In genomic region chr3:12780776-12781175, GRCh38 we compare ENCODE assay signal across 22 cellular contexts. TPM values are rescaled to one million over a fixed set of nuclear protein-coding genes. Genes with fewer than 3 reads are reported as not detected.
A peak's percentile ranks its signal among the peaks of the same experiment; 100 is the strongest.
DNase-seq lines count a peak whose midpoint lies in the region; ATAC-seq, FAIRE-seq and TF ChIP-seq lines count a peak whose summit lies in the region.
"Had no signal": no experiment of that assay in that cellular context is flagged by ENCODE, and none has a peak within 500 bp of the region (broad histone marks: within the 10 kb centered on the region; RNA-seq: fewer than 3 reads in every experiment).

No MANE protein-coding gene starts in this region.

- H3K9ac ChIP-seq in PC-3 (ENCODE audit: low read length): no peak overlapping the region

- CTCF ChIA-PET in HEK293 (lab: Yijun Ruan, JAX): no interaction called here
- CTCF ChIA-PET in PC-3 (lab: Charles Lee): no interaction called here

- no peaks in the 10 kb centered on the region for H3K9me2 ChIP-seq in PC-3 (replicated peaks; ENCODE audit: low read length)

- intact Hi-C loops in PC-3 (cut with micrococcal nuclease): no loop called here

- DNase-seq in PC-3 (no peak), osteoblast (ENCODE audit: insufficient read length, low spot score, missing footprints) (no peak)
- DNase-seq in effector memory CD8-positive, alpha-beta T cell: no peak
- DNase-seq in activated CD4-positive, alpha-beta T cell treated with anti-CD3 and anti-CD28 coated beads for 48 hours: no peak
- DNase-seq: COR-L47, GF-D8, HFFc6, Karpas-422, MG63, NCI-H1092, NCI-H1694, NCI-H2107, NCI-H526 treated with DMSO at 0.1 percent for 48 hours, Right ventricle myocardium superior had no signal

- no peaks in the 10 kb centered on the region for H3K36me3 ChIP-seq in HEK293 (ENCODE audit: control insufficient read depth in 2 of 2, insufficient read depth in 1 of 2, low read length in 2 of 2)
- H3K36me3 ChIP-seq in PC-3 (ENCODE audit: low read depth, low read length): no peaks in the 10 kb centered on the region
- H3K36me3 ChIP-seq in osteoblast (ENCODE audit: insufficient read depth, low read length): no peaks in the 10 kb centered on the region
- H3K36me3 ChIP-seq: MG63 had no signal

- no peaks in the 10 kb centered on the region for H4K20me1 ChIP-seq in PC-3 (ENCODE audit: low read length)
- no peaks in the 10 kb centered on the region for H4K20me1 ChIP-seq in osteoblast (ENCODE audit: insufficient read depth, low read length)

- TF ChIP-seq CTCF in HEK293 (tag by site-specific recombination; IDR thresholded peaks at IDR 0.05): no peak
- no peak for TF ChIP-seq CTCF in PC-3 (conservative IDR thresholded peaks at IDR 0.05; ENCODE audit: low read depth, low read length)
- TF ChIP-seq CTCF in osteoblast (IDR thresholded peaks at IDR 0.05; ENCODE audit: extremely low read depth, low read depth, low read length): no peak

- H3K9me3 ChIP-seq in HEK293 (ENCODE audit: control insufficient read depth, insufficient read depth, low read depth, low read length) (no peaks in the 10 kb centered on the region), PC-3 (ENCODE audit: low read length) (no peaks in the 10 kb centered on the region), osteoblast (ENCODE audit: low read depth, low read length) (no peaks in the 10 kb centered on the region)
- H3K9me3 ChIP-seq: MG63 had no signal

- 0 out of 2 replicates have a peak overlapping the region, but pooled peaks have one; percentile 30 for H2AFZ ChIP-seq in PC-3 (ENCODE audit: low read length)
- peak overlapping the region; percentile 51 for H2AFZ ChIP-seq in osteoblast (ENCODE audit: low read length)

- BruUV-seq in PC-3 (replicated peaks; lab: Mats Ljungman, UMichigan): no TSS peak

- H3K36me3 Mint-ChIP-seq in effector memory CD8-positive, alpha-beta T cell (ENCODE audit: insufficient read depth): no peaks in the 10 kb centered on the region
- H3K36me3 Mint-ChIP-seq: CD14-positive monocyte had no signal

- POLR2A ChIA-PET in HEK293 (lab: Yijun Ruan, JAX): no interaction called here
- POLR2A ChIA-PET in PC-3 (lab: Charles Lee; ENCODE audit: unreplicated experiment): interaction anchor here (0.6 kb wide), 1 partner anchor 106 kb away, joined by 4 read pairs; no protein-coding TSS in a partner anchor

- H3K9me3 Mint-ChIP-seq in effector memory CD8-positive, alpha-beta T cell: no peaks in the 10 kb centered on the region
- H3K9me3 Mint-ChIP-seq: CD14-positive monocyte had no signal

- H3K27me3 Mint-ChIP-seq in effector memory CD8-positive, alpha-beta T cell: peaks cover 44 to 69% of the 10 kb centered on the region in 2 donors

- H3K79me2 ChIP-seq in PC-3 (ENCODE audit: low read length): no peaks in the 10 kb centered on the region
- no peaks in the 10 kb centered on the region for H3K79me2 ChIP-seq in osteoblast (ENCODE audit: insufficient read depth, low read length)

- FAIRE-seq in islet of Langerhans (lab: Jason Lieb, UNC): peak; percentile 21
- FAIRE-seq: GM12892 had no signal

- H3K4me3 Mint-ChIP-seq in effector memory CD8-positive, alpha-beta T cell: no peak overlapping the region
- H3K4me3 Mint-ChIP-seq: CD14-positive monocyte, HFFc6 had no signal

- ATAC-seq in PC-3 (no peak), HG03025 (IDR thresholded peaks at IDR 0.05; ENCODE audit: low FRiP score, unreplicated experiment) (no peak)
- ATAC-seq in effector memory CD8-positive, alpha-beta T cell (replicated peaks): no peak

- no peak overlapping the region for H3K27ac Mint-ChIP-seq in effector memory CD8-positive, alpha-beta T cell
- H3K27ac Mint-ChIP-seq: CD14-positive monocyte, HFFc6 had no signal

- H3K4me1 ChIP-seq in HEK293 (ENCODE audit: control insufficient read depth, insufficient read depth, low read length) (no peaks in the 10 kb centered on the region), PC-3 (ENCODE audit: insufficient read depth, low read length) (no peaks in the 10 kb centered on the region), osteoblast (ENCODE audit: insufficient read depth, low read length) (no peaks in the 10 kb centered on the region)

- H3F3A ChIP-seq in PC-3 (ENCODE audit: low read length, unreplicated experiment): no peaks in the 10 kb centered on the region

- no peak overlapping the region for H3K4me2 ChIP-seq in PC-3 (ENCODE audit: low read length)
- no peak overlapping the region for H3K4me2 ChIP-seq in osteoblast (ENCODE audit: insufficient read depth, low read length)

- H3K27me3 ChIP-seq in PC-3 (ENCODE audit: low read length) (no peaks in the 10 kb centered on the region), osteoblast (ENCODE audit: insufficient read depth, low read length) (peaks cover 14% of the 10 kb centered on the region)
- H3K27me3 ChIP-seq: MG63 had no signal

- H3K4me3 ChIP-seq in HEK293 (ENCODE audit: low read depth, low read length) (no peak overlapping the region), PC-3 (ENCODE audit: low read length) (no peak overlapping the region), osteoblast (ENCODE audit: insufficient read depth, low read length) (no peak overlapping the region)
- H3K4me3 ChIP-seq: MG63, SK-N-MC had no signal

- peaks cover 0 to 3% of the 10 kb centered on the region in 2 donors for H3K4me1 Mint-ChIP-seq in effector memory CD8-positive, alpha-beta T cell (ENCODE audit: low read depth in 2 of 2)
- H3K4me1 Mint-ChIP-seq: CD14-positive monocyte had no signal

- H3K27ac ChIP-seq in HEK293 (ENCODE audit: extremely low read depth, low read depth, low read length): no peak overlapping the region
- no peak overlapping the region for H3K27ac ChIP-seq in PC-3 (ENCODE audit: low read length)
- H3K27ac ChIP-seq in osteoblast (ENCODE audit: low read depth, low read length): no peak overlapping the region
- H3K27ac ChIP-seq: SK-N-MC had no signal

TF ChIP-seq in HEK293, 187 proteins besides CTCF, POLR2A, EP300 and RAD21:
- TF ChIP-seq ZNF621 (tag by site-specific recombination; IDR thresholded peaks at IDR 0.05): no peak
- peak; percentile 49; the same call in 1 of the 2 replicates for TF ChIP-seq ZFHX2 (tag by site-specific recombination; conservative IDR thresholded peaks at IDR 0.05)

RNA-seq across cellular contexts. Expression of gene CAND2, which starts 15.7 kb away (rescaled TPM):
- total RNA-seq in PC-3 (2014; rRNA removed): 2.4 and 4.8 TPM in 2 replicates
- 1.2 and 1.4 TPM in 2 replicates for total RNA-seq in osteoblast

RNA-seq across cellular contexts. Expression of gene TMEM40, which starts 21.7 kb away (rescaled TPM):
- total RNA-seq in PC-3 (2014; rRNA removed) (7.5 and 10.4 TPM in 2 replicates), osteoblast (not detected in 2 replicates)
- total RNA-seq: A673, Daoy had no signal
